1 cellular context compared by ENCODE assay signal in genomic region chr9:131161585-131161984, GRCh38.
TF ChIP-seq lines count a peak whose summit lies in the region.

No MANE protein-coding gene starts in this region.

TF ChIP-seq in HEK293, 187 proteins besides CTCF, POLR2A, EP300 and RAD21 (continued from another document):
- TF ChIP-seq SCRT1 (tag by site-specific recombination; IDR thresholded peaks at IDR 0.05; ENCODE audit: borderline replicate concordance) (peak; percentile 45; the same call in 1 of the 2 replicates), SCRT2 (tag by site-specific recombination; IDR thresholded peaks at IDR 0.05) (peak; percentile 91)
